ENCODE assay signal across 10 cellular contexts in genomic region chr2:37523861-37524362, GRCh38.
DNase-seq lines count a peak whose midpoint lies in the region; ATAC-seq, FAIRE-seq and TF ChIP-seq lines count a peak whose summit lies in the region.
"Had no signal": no experiment of that assay in that cellular context is flagged by ENCODE, and none has a peak within 500 bp of the region (broad histone marks: within the 10 kb centered on the region; RNA-seq: fewer than 3 reads in every experiment).

No MANE protein-coding gene starts in this region.

- peak overlapping the region; percentile 59 for H3K27ac ChIP-seq in psoas muscle

- ATAC-seq in psoas muscle (peak; percentile 76 to 97 (median 89)), GM21737 (IDR thresholded peaks at IDR 0.05; ENCODE audit: unreplicated experiment) (no peak), SK-N-SH treated with all-trans-retinoic acid at 6 μM for 48 hours (no peak), GM18511 (IDR thresholded peaks at IDR 0.05; ENCODE audit: unreplicated experiment) (no peak)

- H3K4me1 ChIP-seq in psoas muscle = peaks cover 14% of the 10 kb centered on the region

- peak; percentile 32 for FAIRE-seq in D721Med (lab: Jason Lieb, UNC)
- FAIRE-seq: G401.6 had no signal

- 5 to 13% (median 10%) methylated on average over 5 of the region's 5 CpGs for WGBS in psoas muscle, 3 donors

- H3K4me3 ChIP-seq in fibroblast of mammary gland (ENCODE audit: control insufficient read depth, low read depth, low read length) (no peak overlapping the region), psoas muscle (no peak overlapping the region)

- DNase-seq in D721Med (ENCODE audit: insufficient read length, low spot score) (no peak), OCI-M1 (lab: John Stamatoyannopoulos, UW) (peak; percentile 70), fibroblast of mammary gland (ENCODE audit: low read depth) (peak; percentile 84), psoas muscle (no peak), NCI-H1436 treated with DMSO at 0.1 percent for 48 hours (lab: John Stamatoyannopoulos, UW) (no peak)
- DNase-seq: NCI-H1417 treated with DMSO at 0.1 percent for 48 hours had no signal

- TF ChIP-seq CTCF in D721Med (IDR thresholded peaks at IDR 0.05; ENCODE audit: insufficient read depth, missing control alignments) (no peak), fibroblast of mammary gland (conservative IDR thresholded peaks at IDR 0.05; ENCODE audit: control insufficient read depth, insufficient read depth, low read depth, low read length) (no peak), psoas muscle (IDR thresholded peaks at IDR 0.05) (no peak)

- H3K36me3 ChIP-seq in psoas muscle (ENCODE audit: insufficient read depth in 1 of 2, low read depth in 1 of 2) = no peaks in the 10 kb centered on the region

- intact Hi-C loops in psoas muscle (cut with DNase I) = no loop called here

- H3K27me3 ChIP-seq in psoas muscle (ENCODE audit: insufficient read depth in 3 of 3, low read length in 2 of 3) = no peaks in the 10 kb centered on the region

- H3K9me3 ChIP-seq in psoas muscle = no peaks in the 10 kb centered on the region

TF ChIP-seq in SK-N-SH treated with all-trans-retinoic acid at 6 μM for 48 hours, 23 proteins besides CTCF, POLR2A, EP300 and RAD21:
- TF ChIP-seq CSRNP3 (CRISPR knock-in tag; IDR thresholded peaks at IDR 0.05) = no peak
- TF ChIP-seq ZNF565 (CRISPR knock-in tag; conservative IDR thresholded peaks at IDR 0.05; ENCODE audit: low read depth) = no peak
- TF ChIP-seq CREB5 (CRISPR knock-in tag; IDR thresholded peaks at IDR 0.05; ENCODE audit: low read depth) = no peak
- TF ChIP-seq ZC3H10 (CRISPR knock-in tag; IDR thresholded peaks at IDR 0.05) = no peak
- no peak for TF ChIP-seq PPARA (CRISPR knock-in tag; IDR thresholded peaks at IDR 0.05; ENCODE audit: borderline replicate concordance)
- no peak for TF ChIP-seq TCF4 (CRISPR knock-in tag; IDR thresholded peaks at IDR 0.05; ENCODE audit: borderline replicate concordance)
- TF ChIP-seq CSDC2 (CRISPR knock-in tag; IDR thresholded peaks at IDR 0.05) = no peak
- TF ChIP-seq, protein P1, sequence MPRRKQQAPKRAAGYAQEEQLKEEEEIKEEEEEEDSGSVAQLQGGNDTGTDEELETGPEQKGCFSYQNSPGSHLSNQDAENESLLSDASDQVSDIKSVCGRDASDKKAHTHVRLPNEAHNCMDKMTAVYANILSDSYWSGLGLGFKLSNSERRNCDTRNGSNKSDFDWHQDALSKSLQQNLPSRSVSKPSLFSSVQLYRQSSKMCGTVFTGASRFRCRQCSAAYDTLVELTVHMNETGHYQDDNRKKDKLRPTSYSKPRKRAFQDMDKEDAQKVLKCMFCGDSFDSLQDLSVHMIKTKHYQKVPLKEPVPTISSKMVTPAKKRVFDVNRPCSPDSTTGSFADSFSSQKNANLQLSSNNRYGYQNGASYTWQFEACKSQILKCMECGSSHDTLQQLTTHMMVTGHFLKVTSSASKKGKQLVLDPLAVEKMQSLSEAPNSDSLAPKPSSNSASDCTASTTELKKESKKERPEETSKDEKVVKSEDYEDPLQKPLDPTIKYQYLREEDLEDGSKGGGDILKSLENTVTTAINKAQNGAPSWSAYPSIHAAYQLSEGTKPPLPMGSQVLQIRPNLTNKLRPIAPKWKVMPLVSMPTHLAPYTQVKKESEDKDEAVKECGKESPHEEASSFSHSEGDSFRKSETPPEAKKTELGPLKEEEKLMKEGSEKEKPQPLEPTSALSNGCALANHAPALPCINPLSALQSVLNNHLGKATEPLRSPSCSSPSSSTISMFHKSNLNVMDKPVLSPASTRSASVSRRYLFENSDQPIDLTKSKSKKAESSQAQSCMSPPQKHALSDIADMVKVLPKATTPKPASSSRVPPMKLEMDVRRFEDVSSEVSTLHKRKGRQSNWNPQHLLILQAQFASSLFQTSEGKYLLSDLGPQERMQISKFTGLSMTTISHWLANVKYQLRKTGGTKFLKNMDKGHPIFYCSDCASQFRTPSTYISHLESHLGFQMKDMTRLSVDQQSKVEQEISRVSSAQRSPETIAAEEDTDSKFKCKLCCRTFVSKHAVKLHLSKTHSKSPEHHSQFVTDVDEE (CRISPR knock-in tag; IDR thresholded peaks at IDR 0.05) = no peak
- no peak for TF ChIP-seq RARB (CRISPR knock-in tag; IDR thresholded peaks at IDR 0.05)
- TF ChIP-seq ZFP3 (CRISPR knock-in tag; IDR thresholded peaks at IDR 0.05) = no peak
- TF ChIP-seq TOX (CRISPR knock-in tag; IDR thresholded peaks at IDR 0.05; ENCODE audit: borderline replicate concordance) = no peak
- TF ChIP-seq ZNF8 (CRISPR knock-in tag; IDR thresholded peaks at IDR 0.05) = no peak
- TF ChIP-seq, protein P2, sequence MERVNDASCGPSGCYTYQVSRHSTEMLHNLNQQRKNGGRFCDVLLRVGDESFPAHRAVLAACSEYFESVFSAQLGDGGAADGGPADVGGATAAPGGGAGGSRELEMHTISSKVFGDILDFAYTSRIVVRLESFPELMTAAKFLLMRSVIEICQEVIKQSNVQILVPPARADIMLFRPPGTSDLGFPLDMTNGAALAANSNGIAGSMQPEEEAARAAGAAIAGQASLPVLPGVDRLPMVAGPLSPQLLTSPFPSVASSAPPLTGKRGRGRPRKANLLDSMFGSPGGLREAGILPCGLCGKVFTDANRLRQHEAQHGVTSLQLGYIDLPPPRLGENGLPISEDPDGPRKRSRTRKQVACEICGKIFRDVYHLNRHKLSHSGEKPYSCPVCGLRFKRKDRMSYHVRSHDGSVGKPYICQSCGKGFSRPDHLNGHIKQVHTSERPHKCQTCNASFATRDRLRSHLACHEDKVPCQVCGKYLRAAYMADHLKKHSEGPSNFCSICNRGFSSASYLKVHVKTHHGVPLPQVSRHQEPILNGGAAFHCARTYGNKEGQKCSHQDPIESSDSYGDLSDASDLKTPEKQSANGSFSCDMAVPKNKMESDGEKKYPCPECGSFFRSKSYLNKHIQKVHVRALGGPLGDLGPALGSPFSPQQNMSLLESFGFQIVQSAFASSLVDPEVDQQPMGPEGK (CRISPR knock-in tag; IDR thresholded peaks at IDR 0.05; ENCODE audit: borderline replicate concordance) = no peak
- TF ChIP-seq ISL1 (CRISPR knock-in tag; IDR thresholded peaks at IDR 0.05) = no peak
- TF ChIP-seq OSR1 (CRISPR knock-in tag; IDR thresholded peaks at IDR 0.05) = no peak
- no peak for TF ChIP-seq ZFP30 (CRISPR knock-in tag; IDR thresholded peaks at IDR 0.05)
- no peak for TF ChIP-seq GLIS3 (CRISPR knock-in tag; IDR thresholded peaks at IDR 0.05)

Comparison
In these comparisons a context has a peak if more than half of its experiments do, and no peak if none do; other contexts are left out.
1. DNase-seq: peak in OCI-M1 (single experiment) and fibroblast of mammary gland (single experiment); none in D721Med (single experiment), psoas muscle (0 of 2) and NCI-H1436 treated with DMSO at 0.1 percent for 48 hours (single experiment).
2. ATAC-seq: peak in psoas muscle (4 of 4); none in GM21737 (single experiment), SK-N-SH treated with all-trans-retinoic acid at 6 μM for 48 hours (single experiment) and GM18511 (single experiment).